19 cellular contexts compared by ENCODE assay signal in the genomic region with DNA sequence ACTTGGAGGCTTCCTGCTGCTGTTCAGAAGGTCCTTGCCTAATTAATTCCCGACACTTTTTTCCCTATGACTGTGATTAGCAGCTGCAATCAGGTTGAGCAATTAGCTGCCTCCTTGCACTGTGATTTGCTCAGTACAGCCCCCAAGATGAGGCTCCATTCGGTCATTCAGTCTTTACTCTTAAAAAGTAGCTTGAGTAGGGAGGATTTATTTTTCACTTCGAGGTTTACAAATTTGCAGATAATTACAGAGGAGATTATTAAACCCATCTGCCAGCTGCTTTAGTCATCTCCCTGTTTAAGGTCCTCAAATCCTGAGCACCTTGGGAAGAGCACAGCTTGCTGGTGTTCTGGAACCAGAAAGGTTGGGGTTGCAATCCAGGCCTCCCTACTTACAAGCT.
A peak's percentile ranks its signal among the peaks of the same experiment; 100 is the strongest.
DNase-seq lines count a peak whose midpoint lies in the region; TF ChIP-seq lines count a peak whose summit lies in the region.
"Had no signal": no experiment of that assay in that cellular context is flagged by ENCODE, and none has a peak within 500 bp of the region (broad histone marks: within the 10 kb centered on the region; RNA-seq: fewer than 3 reads in every experiment).

No MANE protein-coding gene starts in this region.

- H3K36me3 Mint-ChIP-seq in nephron progenitor cell (ENCODE audit: low read depth), result peaks cover 8% of the 10 kb centered on the region
- H3K36me3 Mint-ChIP-seq: CD8-positive, alpha-beta memory T cell; IgD-negative memory B cell had no signal

- H3K27me3 Mint-ChIP-seq in nephron progenitor cell (ENCODE audit: low read depth, poor library complexity), result no peaks in the 10 kb centered on the region
- H3K27me3 Mint-ChIP-seq: CD8-positive, alpha-beta memory T cell had no signal

- H3K27ac Mint-ChIP-seq in nephron progenitor cell, result peak overlapping the region; percentile 25
- H3K27ac Mint-ChIP-seq: CD8-positive, alpha-beta memory T cell; IgD-negative memory B cell had no signal

- no peak for TF ChIP-seq CTCF in nephron progenitor cell (IDR thresholded peaks at IDR 0.05)

- peaks cover 26% of the 10 kb centered on the region for H3K9me3 Mint-ChIP-seq in nephron progenitor cell

- H3K4me3 Mint-ChIP-seq in nephron progenitor cell, result no peak overlapping the region
- H3K4me3 Mint-ChIP-seq: CD8-positive, alpha-beta memory T cell; IgD-negative memory B cell had no signal

- DNase-seq in COR-L47 (lab: John Stamatoyannopoulos, UW) (peak; percentile 17), NCI-H146 (lab: John Stamatoyannopoulos, UW) (peak; percentile 26), NCI-H82 treated with DMSO at 0.1 percent for 48 hours (lab: John Stamatoyannopoulos, UW; ENCODE audit: unreplicated experiment) (peak; percentile 86), nephron progenitor cell (no peak), medulla oblongata (ENCODE audit: extremely low spot score) (no peak), SK-N-DZ (ENCODE audit: low spot score) (no peak)
- no peak for DNase-seq in stimulated activated CD8-positive, alpha-beta memory T cell treated with anti-CD3 and anti-CD28 coated beads, Interleukin-4, amount 100 ng/mL, for 48 hours
- DNase-seq: CD8-positive, alpha-beta memory T cell; GDM1; HCEC 1CT; Kasumi-1; MG63; NCI-H1048; NCI-H1930; NCI-H226; NCI-H526; SHP77; SK-N-SH had no signal

- H3K4me1 Mint-ChIP-seq in nephron progenitor cell, result peaks cover 54% of the 10 kb centered on the region
- H3K4me1 Mint-ChIP-seq: CD8-positive, alpha-beta memory T cell; IgD-negative memory B cell had no signal

Comparison
In these comparisons a context has a peak if more than half of its experiments do, and no peak if none do; other contexts are left out.
1. DNase-seq: peak in COR-L47 (single experiment), NCI-H146 (single experiment) and NCI-H82 treated with DMSO at 0.1 percent for 48 hours (single experiment); none in nephron progenitor cell (single experiment), stimulated activated CD8-positive, alpha-beta memory T cell treated with anti-CD3 and anti-CD28 coated beads, Interleukin-4, amount 100 ng/mL, for 48 hours (single experiment), medulla oblongata (single experiment) and SK-N-DZ (single experiment).